Comparison of ENCODE assay signal across 16 cellular contexts in genomic region chr12:106331594-106331993, GRCh38. TPM values are rescaled to one million over a fixed set of nuclear protein-coding genes. Genes with fewer than 3 reads are reported as not detected.
A peak's percentile ranks its signal among the peaks of the same experiment; 100 is the strongest.
DNase-seq lines count a peak whose midpoint lies in the region; ATAC-seq and TF ChIP-seq lines count a peak whose summit lies in the region.
"Had no signal": no experiment of that assay in that cellular context is flagged by ENCODE, and none has a peak within 500 bp of the region (broad histone marks: within the 10 kb centered on the region; RNA-seq: fewer than 3 reads in every experiment).

No MANE protein-coding gene starts in this region.

- no peak overlapping the region for H2AFZ ChIP-seq in H9 (ENCODE audit: low read length)

- no peaks in the 10 kb centered on the region for H3K23me2 ChIP-seq in H9 (ENCODE audit: insufficient read length, low read depth, low read length, poor library complexity, severe bottlenecking)

- H2BK20ac ChIP-seq in H9 (ENCODE audit: low read depth, low read length, poor library complexity, severe bottlenecking): no peak overlapping the region

- H2BK5ac ChIP-seq in H9 (ENCODE audit: insufficient read length, low read length): no peak overlapping the region

- H2AK5ac ChIP-seq in H9 (ENCODE audit: insufficient read length, low read length): no peak overlapping the region

- WGBS in H9 (ENCODE audit: extremely low coverage, insufficient read length, low lambda C conversion rate): no CpG with 5 or more reads among the region's 2 CpGs

- H3T11ph ChIP-seq in H9 (ENCODE audit: low read length): no peak overlapping the region

- no peaks in the 10 kb centered on the region for H3K9me3 ChIP-seq in CD8-positive, alpha-beta T cell (ENCODE audit: low read length)
- H3K9me3 ChIP-seq in H9 (ENCODE audit: control insufficient read depth, low read depth, low read length): no peaks in the 10 kb centered on the region
- H3K9me3 ChIP-seq: Peyer's patch had no signal

- ATAC-seq in CD8-positive, alpha-beta T cell: no peak
- no peak for ATAC-seq in memory B cell (ENCODE audit: low read depth)
- ATAC-seq in HG03175 (IDR thresholded peaks at IDR 0.05; ENCODE audit: unreplicated experiment): no peak
- ATAC-seq: HepG2 had no signal

- H3K27me3 ChIP-seq in CD8-positive, alpha-beta T cell (ENCODE audit: insufficient read depth, low read length): no peaks in the 10 kb centered on the region
- no peaks in the 10 kb centered on the region; the same call in 1 of the 2 replicates for H3K27me3 ChIP-seq in H9 (ENCODE audit: insufficient read depth, low read length)
- H3K27me3 ChIP-seq: Peyer's patch had no signal

- no peak for DNase-seq in CD8-positive, alpha-beta T cell
- DNase-seq in H9 (peak; percentile 39), memory B cell (ENCODE audit: low spot score in 2 of 2) (no peak), osteocyte (ENCODE audit: extremely low spot score, unreplicated experiment) (no peak), NCI-H2227 treated with DMSO at 0.1 percent for 48 hours (lab: John Stamatoyannopoulos, UW) (no peak)
- DNase-seq: ACHN; CD4-positive, CD25-positive, alpha-beta regulatory T cell; Kasumi-1; NCI-H1417; NCI-H2029 treated with DMSO at 0.1 percent for 48 hours; NCI-H446; Peyer's patch; SIG-M5 had no signal

- no peak overlapping the region for H4K91ac ChIP-seq in H9 (ENCODE audit: insufficient read length, low read depth, low read length)

- H3K9me3 Mint-ChIP-seq in CD8-positive, alpha-beta T cell: no peaks in the 10 kb centered on the region
- H3K9me3 Mint-ChIP-seq in H9 (peaks cover 0 to 6% of the 10 kb centered on the region in 2 experiments; a peak in 3 of 5 replicates), memory B cell (no peaks in the 10 kb centered on the region), osteocyte (ENCODE audit: unreplicated experiment) (peaks cover 4% of the 10 kb centered on the region)

- H3K27me3 Mint-ChIP-seq in CD8-positive, alpha-beta T cell (ENCODE audit: low read depth): no peaks in the 10 kb centered on the region
- peaks cover 24% of the 10 kb centered on the region for H3K27me3 Mint-ChIP-seq in H9 (ENCODE audit: low read depth)
- no peaks in the 10 kb centered on the region for H3K27me3 Mint-ChIP-seq in memory B cell
- H3K27me3 Mint-ChIP-seq in osteocyte (ENCODE audit: unreplicated experiment): no peaks in the 10 kb centered on the region
- H3K27me3 Mint-ChIP-seq: CD4-positive, CD25-positive, alpha-beta regulatory T cell had no signal

- CTCF ChIA-PET in CD8-positive, alpha-beta T cell (lab: Charles Lee): interaction anchor here (0.8 to 1.3 kb wide), 3 partner anchors 20 to 105 kb away, joined by 3 to 4 read pairs (median 3); no protein-coding TSS in a partner anchor

- no peaks in the 10 kb centered on the region for H3K79me2 ChIP-seq in H9 (ENCODE audit: insufficient read depth, low read length)

- no peaks in the 10 kb centered on the region for H3K79me1 ChIP-seq in H9 (ENCODE audit: insufficient read depth, low read depth, low read length, poor library complexity, severe bottlenecking)

- peak; percentile 62 for TF ChIP-seq POLR2A in Raji (IDR thresholded peaks at IDR 0.05; ENCODE audit: insufficient read depth, low read depth, low read length)

- H3K18ac ChIP-seq in H9 (ENCODE audit: insufficient read length, low read depth, low read length): no peak overlapping the region

- H3K27ac Mint-ChIP-seq in CD8-positive, alpha-beta T cell: peak overlapping the region; percentile 77
- H3K27ac Mint-ChIP-seq in H9: peak overlapping the region in 1 of 3 experiments; percentile 43; a peak in 1 of 7 replicates
- peak overlapping the region; percentile 73 for H3K27ac Mint-ChIP-seq in memory B cell
- H3K27ac Mint-ChIP-seq in osteocyte (ENCODE audit: unreplicated experiment): no peak overlapping the region

- H3K14ac ChIP-seq in H9 (ENCODE audit: insufficient read depth, low read length): no peak overlapping the region

- POLR2A ChIA-PET in CD8-positive, alpha-beta T cell (lab: Charles Lee): interaction anchor here (1.1 to 1.5 kb wide), 2 partner anchors 9 to 12 kb away, joined by 4 read pairs; no protein-coding TSS in a partner anchor

- no peak overlapping the region for H3K27ac ChIP-seq in CD8-positive, alpha-beta T cell (ENCODE audit: low read depth, low read length)
- H3K27ac ChIP-seq in H9 (ENCODE audit: insufficient read length, low read depth, low read length): no peak overlapping the region
- H3K27ac ChIP-seq: Peyer's patch had no signal

- H3K4me3 Mint-ChIP-seq in CD8-positive, alpha-beta T cell: no peak overlapping the region
- H3K4me3 Mint-ChIP-seq in H9 (no peak overlapping the region), memory B cell (no peak overlapping the region), osteocyte (ENCODE audit: unreplicated experiment) (no peak overlapping the region)
- H3K4me3 Mint-ChIP-seq: CD4-positive, CD25-positive, alpha-beta regulatory T cell had no signal

- no peak overlapping the region for H4K5ac ChIP-seq in H9 (ENCODE audit: insufficient read length, low read depth, low read length)

- no peak overlapping the region for H3K56ac ChIP-seq in H9 (ENCODE audit: insufficient read length, low read depth, low read length)

- H2BK15ac ChIP-seq in H9 (ENCODE audit: low read depth, low read length): no peak overlapping the region

- peaks cover 37% of the 10 kb centered on the region for H3K36me3 ChIP-seq in CD8-positive, alpha-beta T cell (ENCODE audit: insufficient read depth, low read length)

- no peaks in the 10 kb centered on the region for H3K4me1 ChIP-seq in CD8-positive, alpha-beta T cell (ENCODE audit: insufficient read depth, low read length)
- no peaks in the 10 kb centered on the region; the same call in none of the 2 replicates for H3K4me1 ChIP-seq in H9 (ENCODE audit: insufficient read depth, low read length)
- H3K4me1 ChIP-seq: Peyer's patch had no signal

- H3K23ac ChIP-seq in H9 (ENCODE audit: insufficient read length, low read depth, low read length): no peak overlapping the region

- no peak overlapping the region for H2BK120ac ChIP-seq in H9 (ENCODE audit: low read depth, low read length, poor library complexity, severe bottlenecking)

- H3K4me1 Mint-ChIP-seq in CD8-positive, alpha-beta T cell (ENCODE audit: low read depth): peaks cover 12% of the 10 kb centered on the region
- peaks cover 35 to 38% of the 10 kb centered on the region in 2 experiments for H3K4me1 Mint-ChIP-seq in H9
- peaks cover 17% of the 10 kb centered on the region for H3K4me1 Mint-ChIP-seq in memory B cell
- no peaks in the 10 kb centered on the region for H3K4me1 Mint-ChIP-seq in osteocyte (ENCODE audit: unreplicated experiment)

- no peak overlapping the region for H3K4me3 ChIP-seq in CD8-positive, alpha-beta T cell (ENCODE audit: low read depth, low read length)
- H3K4me3 ChIP-seq: Peyer's patch had no signal

- H3K9ac ChIP-seq in H9 (ENCODE audit: extremely low read depth, insufficient read length, low read length): no peak overlapping the region

- H4K8ac ChIP-seq in H9 (replicated peaks; ENCODE audit: insufficient read length, low read depth, low read length): no peak overlapping the region

- H4K20me1 ChIP-seq in H9 (ENCODE audit: control insufficient read depth, insufficient read depth, insufficient read length): no peaks in the 10 kb centered on the region

- intact Hi-C loops in CD8-positive, alpha-beta T cell (cut with DNase I, micrococcal nuclease): no loop called here

- no peak overlapping the region for H2BK12ac ChIP-seq in H9 (ENCODE audit: insufficient read length, low read depth, low read length)

- no peak overlapping the region for H3K4me2 ChIP-seq in H9 (ENCODE audit: insufficient read depth, insufficient read length, low read length)

- H3K4ac ChIP-seq in H9 (ENCODE audit: low read depth, low read length): no peak overlapping the region

- TF ChIP-seq CTCF in CD8-positive, alpha-beta T cell (IDR thresholded peaks at IDR 0.05): no peak
- TF ChIP-seq CTCF in H9 (conservative IDR thresholded peaks at IDR 0.05) (no peak), osteocyte (IDR thresholded peaks at IDR 0.05) (no peak)

- H3K36me3 Mint-ChIP-seq in CD8-positive, alpha-beta T cell: peaks cover 89% of the 10 kb centered on the region
- H3K36me3 Mint-ChIP-seq in H9 (ENCODE audit: insufficient read depth in 1 of 3, low read depth in 3 of 3) (peaks cover 0 to 8% (median 0%) of the 10 kb centered on the region in 3 experiments; a peak in 1 of 7 replicates), memory B cell (peaks cover 49% of the 10 kb centered on the region), osteocyte (ENCODE audit: unreplicated experiment) (peaks cover 51% of the 10 kb centered on the region)

RNA-seq across cellular contexts. Expression of gene POLR3B, which starts 26.0 kb away (rescaled TPM):
- 1 to 10 TPM; 2.5 to 2.6 TPM for total RNA-seq in CD8-positive, alpha-beta T cell
- total RNA-seq in H9 (2021): 12.8 and 13.4 TPM in 2 replicates
- 8.1 and 8.4 TPM in 2 replicates for total RNA-seq in osteocyte

RNA-seq across cellular contexts. Expression of gene TCP11L2, which starts 29.1 kb away (rescaled TPM):
- 100 to 1,000 TPM; 130 to 133 TPM for total RNA-seq in CD8-positive, alpha-beta T cell
- total RNA-seq in H9 (2021) (5.8 and 6.1 TPM in 2 replicates), osteocyte (42.7 and 46.9 TPM in 2 replicates)
